ENCODE assay signal across 1 cellular context in the genomic region with DNA sequence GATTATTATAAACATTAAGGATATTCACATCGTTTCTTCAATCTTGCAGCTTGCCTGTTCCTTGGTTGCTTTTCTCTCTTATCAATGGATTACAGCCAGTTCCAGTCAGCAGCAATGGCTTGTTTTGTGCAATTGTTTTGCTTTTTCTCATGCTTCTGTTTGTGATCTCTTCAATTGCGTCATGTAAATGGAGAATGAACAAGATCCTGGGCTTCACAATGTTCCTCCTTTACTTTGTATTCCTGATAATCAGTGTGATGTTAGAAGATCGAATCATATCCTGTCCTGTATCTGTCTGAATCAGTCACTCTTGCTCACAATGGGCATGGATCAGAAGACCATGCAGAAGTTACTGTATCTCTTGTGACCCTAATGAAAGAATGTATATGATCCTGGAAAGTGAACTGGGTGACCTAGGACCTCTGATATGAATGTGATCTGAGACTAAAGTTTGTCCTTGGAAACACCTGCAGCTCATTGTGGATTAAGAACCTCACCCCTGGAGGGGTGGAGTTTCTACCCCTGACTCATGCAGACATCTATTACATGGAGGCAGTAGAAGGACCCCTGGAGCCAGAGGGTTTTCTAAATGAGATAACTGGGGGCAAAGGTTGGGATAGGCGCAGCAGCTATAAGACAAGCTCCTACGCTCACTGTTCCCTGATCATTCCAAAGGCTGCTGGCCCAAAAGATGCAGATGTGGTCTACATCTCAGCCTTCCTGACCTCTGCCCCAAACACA.
TF ChIP-seq lines count a peak whose summit lies in the region.

No MANE protein-coding gene starts in this region.

TF ChIP-seq in HepG2, 621 proteins besides CTCF, POLR2A, EP300 and RAD21:
- TF ChIP-seq, protein P1, sequence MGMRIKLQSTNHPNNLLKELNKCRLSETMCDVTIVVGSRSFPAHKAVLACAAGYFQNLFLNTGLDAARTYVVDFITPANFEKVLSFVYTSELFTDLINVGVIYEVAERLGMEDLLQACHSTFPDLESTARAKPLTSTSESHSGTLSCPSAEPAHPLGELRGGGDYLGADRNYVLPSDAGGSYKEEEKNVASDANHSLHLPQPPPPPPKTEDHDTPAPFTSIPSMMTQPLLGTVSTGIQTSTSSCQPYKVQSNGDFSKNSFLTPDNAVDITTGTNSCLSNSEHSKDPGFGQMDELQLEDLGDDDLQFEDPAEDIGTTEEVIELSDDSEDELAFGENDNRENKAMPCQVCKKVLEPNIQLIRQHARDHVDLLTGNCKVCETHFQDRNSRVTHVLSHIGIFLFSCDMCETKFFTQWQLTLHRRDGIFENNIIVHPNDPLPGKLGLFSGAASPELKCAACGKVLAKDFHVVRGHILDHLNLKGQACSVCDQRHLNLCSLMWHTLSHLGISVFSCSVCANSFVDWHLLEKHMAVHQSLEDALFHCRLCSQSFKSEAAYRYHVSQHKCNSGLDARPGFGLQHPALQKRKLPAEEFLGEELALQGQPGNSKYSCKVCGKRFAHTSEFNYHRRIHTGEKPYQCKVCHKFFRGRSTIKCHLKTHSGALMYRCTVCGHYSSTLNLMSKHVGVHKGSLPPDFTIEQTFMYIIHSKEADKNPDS (CRISPR knock-in tag; IDR thresholded peaks at IDR 0.05): no peak
- no peak for TF ChIP-seq TBX3 (IDR thresholded peaks at IDR 0.05; ENCODE audit: borderline replicate concordance)
- no peak for TF ChIP-seq ZNF138 (CRISPR knock-in tag; IDR thresholded peaks at IDR 0.05; ENCODE audit: low read depth)
- no peak for TF ChIP-seq ZNF782 (CRISPR knock-in tag; IDR thresholded peaks at IDR 0.05; ENCODE audit: borderline replicate concordance)
- no peak for TF ChIP-seq NR2C2 (CRISPR knock-in tag; IDR thresholded peaks at IDR 0.05; ENCODE audit: borderline replicate concordance)
- TF ChIP-seq CEBPB (IDR thresholded peaks at IDR 0.05; ENCODE audit: borderline replicate concordance, low read depth, low read length): 0 out of 2 replicates have a peak, but pooled peaks have one; percentile 3
- TF ChIP-seq ERF (CRISPR knock-in tag; IDR thresholded peaks at IDR 0.05): no peak
